ENCODE assay signal across 11 cellular contexts in genomic region chr1:155179107-155180031, GRCh38. TPM values are rescaled to one million over a fixed set of nuclear protein-coding genes. Genes with fewer than 3 reads are reported as not detected.
DNase-seq lines count a peak whose midpoint lies in the region; ATAC-seq and TF ChIP-seq lines count a peak whose summit lies in the region.
"Had no signal": no experiment of that assay in that cellular context is flagged by ENCODE, and none has a peak within 500 bp of the region (broad histone marks: within the 10 kb centered on the region; RNA-seq: fewer than 3 reads in every experiment).

No MANE protein-coding gene starts in this region.

- TF ChIP-seq CTCF in RWPE2 (IDR thresholded peaks at IDR 0.05; ENCODE audit: poor library complexity, severe bottlenecking) (no peak), gastroesophageal sphincter (IDR thresholded peaks at IDR 0.05) (no peak), MM.1S (IDR thresholded peaks at IDR 0.05; ENCODE audit: low read length) (no peak)

- H4K20me1 ChIP-seq in BLaER1 treated with 17β-estradiol and CSF1 and Interleukin-3, amounts not matched to agents 10 nM and 100 nM, result peaks cover 0 to 8% (median 0%) of the 10 kb centered on the region in 11 experiments; a peak in 2 of 22 replicates
- H4K20me1 ChIP-seq in MM.1S (ENCODE audit: insufficient read depth, low read length), result no peaks in the 10 kb centered on the region

- H3K14ac ChIP-seq in neuronal stem cell (ENCODE audit: low read length), result no peak overlapping the region

- H3K4ac ChIP-seq in neuronal stem cell (ENCODE audit: low read length), result no peak overlapping the region

- H4K91ac ChIP-seq in neuronal stem cell (ENCODE audit: low read depth, low read length, poor library complexity), result peak overlapping the region; percentile 53

- H3K27me3 ChIP-seq in BLaER1 treated with 17β-estradiol and CSF1 and Interleukin-3, amounts not matched to agents 10 nM and 100 nM, result no peaks in the 10 kb centered on the region
- H3K27me3 ChIP-seq in RWPE2 (ENCODE audit: insufficient read depth, poor library complexity, severe bottlenecking) (no peaks in the 10 kb centered on the region), neuronal stem cell (ENCODE audit: control insufficient read depth in 3 of 3, insufficient read depth in 3 of 3, low read depth in 1 of 3, low read length in 3 of 3) (no peaks in the 10 kb centered on the region), gastroesophageal sphincter (peaks cover 17% of the 10 kb centered on the region), MM.1S (replicated peaks; ENCODE audit: insufficient read depth, low read length) (peaks cover 65% of the 10 kb centered on the region)

- no peak overlapping the region for H3K4me3 ChIP-seq in BLaER1 treated with 17β-estradiol and CSF1 and Interleukin-3, amounts not matched to agents 10 nM and 100 nM
- H3K4me3 ChIP-seq in RWPE2 (ENCODE audit: severe bottlenecking), result no peak overlapping the region
- H3K4me3 ChIP-seq in neuronal stem cell (ENCODE audit: low read length in 2 of 2), result no peak overlapping the region
- no peak overlapping the region for H3K4me3 ChIP-seq in gastroesophageal sphincter
- no peak overlapping the region for H3K4me3 ChIP-seq in MM.1S (ENCODE audit: low read length)
- H3K4me3 ChIP-seq: GM12878 had no signal

- peaks cover 40 to 74% (median 60%) of the 10 kb centered on the region in 11 experiments for H3K36me3 ChIP-seq in BLaER1 treated with 17β-estradiol and CSF1 and Interleukin-3, amounts not matched to agents 10 nM and 100 nM
- H3K36me3 ChIP-seq in RWPE2 (ENCODE audit: low read depth) (peaks cover 33% of the 10 kb centered on the region), neuronal stem cell (replicated peaks in 1 of 2; ENCODE audit: control insufficient read depth in 2 of 2, insufficient read depth in 2 of 2, low read length in 2 of 2) (peaks cover 29 to 40% of the 10 kb centered on the region in 2 donors), gastroesophageal sphincter (peaks cover 0 to 7% of the 10 kb centered on the region in 2 donors), MM.1S (replicated peaks; ENCODE audit: insufficient read depth, low read length) (no peaks in the 10 kb centered on the region)

- no peaks in the 10 kb centered on the region for H3F3A ChIP-seq in MM.1S (ENCODE audit: insufficient read depth, low read length)

- no peak overlapping the region for H3K18ac ChIP-seq in neuronal stem cell (ENCODE audit: low read length)

- H2AFZ ChIP-seq in neuronal stem cell (ENCODE audit: low read length) (no peak overlapping the region), MM.1S (ENCODE audit: low read length) (no peak overlapping the region)

- peak overlapping the region in 8 of 11 experiments; percentile 8 to 55 (median 26); a peak in 9 of 22 replicates for H3K27ac ChIP-seq in BLaER1 treated with 17β-estradiol and CSF1 and Interleukin-3, amounts not matched to agents 10 nM and 100 nM
- H3K27ac ChIP-seq in RWPE2 (ENCODE audit: poor library complexity, severe bottlenecking) (no peak overlapping the region), neuronal stem cell (replicated peaks; ENCODE audit: low read length) (no peak overlapping the region), gastroesophageal sphincter (no peak overlapping the region), MM.1S (ENCODE audit: low read length) (no peak overlapping the region)

- TF ChIP-seq POLR2A in gastroesophageal sphincter (IDR thresholded peaks at IDR 0.05), result no peak

- H3K4me2 ChIP-seq in BLaER1 treated with 17β-estradiol and CSF1 and Interleukin-3, amounts not matched to agents 10 nM and 100 nM, result peak overlapping the region in 9 of 11 experiments; percentile 9 to 62 (median 44); a peak in 12 of 22 replicates
- H3K4me2 ChIP-seq in neuronal stem cell (ENCODE audit: insufficient read depth, low read length, poor library complexity, severe bottlenecking) (no peak overlapping the region), MM.1S (ENCODE audit: low read depth, low read length) (no peak overlapping the region)

- H3K9me3 ChIP-seq in BLaER1 treated with 17β-estradiol and CSF1 and Interleukin-3, amounts not matched to agents 10 nM and 100 nM (replicated peaks in 1 of 11), result no peaks in the 10 kb centered on the region
- H3K9me3 ChIP-seq in RWPE2 (ENCODE audit: severe bottlenecking) (no peaks in the 10 kb centered on the region), neuronal stem cell (replicated peaks in 1 of 2; ENCODE audit: control insufficient read depth in 2 of 2, insufficient read depth in 1 of 2, low read depth in 1 of 2, low read length in 2 of 2) (no peaks in the 10 kb centered on the region), gastroesophageal sphincter (no peaks in the 10 kb centered on the region), MM.1S (replicated peaks; ENCODE audit: insufficient read depth, low read length) (no peaks in the 10 kb centered on the region)

- no peaks in the 10 kb centered on the region for H3K9me2 ChIP-seq in MM.1S (replicated peaks; ENCODE audit: insufficient read depth, low read length)

- H3K79me1 ChIP-seq in neuronal stem cell (ENCODE audit: low read depth, low read length), result peaks cover 14% of the 10 kb centered on the region

- no peaks in the 10 kb centered on the region for H3K79me2 ChIP-seq in MM.1S (ENCODE audit: low read length)

- TF ChIP-seq EP300 in gastroesophageal sphincter (IDR thresholded peaks at IDR 0.05), result no peak

- DNase-seq in RWPE2 (ENCODE audit: low spot score) (peak; percentile 69), neuronal stem cell (ENCODE audit: low spot score) (no peak), MM.1S (no peak)
- DNase-seq: effector CD4-positive, alpha-beta T cell; foreskin fibroblast; stimulated activated CD4-positive, alpha-beta T cell treated with anti-CD3 and anti-CD28 coated beads, Interleukin-2, amount 100 ng/mL, for 48 hours; stimulated activated naive CD8-positive, alpha-beta T cell treated with anti-CD3 and anti-CD28 coated beads, Interleukin-15, Interleukin-2, amounts not matched to agents 100 U/mL and 50 U/mL, for 24 hours had no signal

- peak overlapping the region; percentile 82 for H2BK5ac ChIP-seq in neuronal stem cell (ENCODE audit: low read length)

- WGBS in neuronal stem cell (ENCODE audit: extremely low coverage in 2 of 2, insufficient read length in 2 of 2, insufficient replicate concordance in 1 of 2), 2 donors, result no CpG with 5 or more reads among the region's 31 CpGs
- WGBS in gastroesophageal sphincter (ENCODE audit: low coverage in 1 of 2), 2 donors, result 86 to 100% methylated on average over 1 to 7 of the region's 31 CpGs

- H2BK120ac ChIP-seq in neuronal stem cell (ENCODE audit: low read depth, low read length), result no peak overlapping the region

- ATAC-seq in RWPE2 (ENCODE audit: low read depth), result no peak
- ATAC-seq in gastroesophageal sphincter, result no peak
- no peak for ATAC-seq in GM18868 (IDR thresholded peaks at IDR 0.05; ENCODE audit: unreplicated experiment)
- ATAC-seq: GM12878; stimulated activated naive CD8-positive, alpha-beta T cell treated with anti-CD3 and anti-CD28 coated beads, Interleukin-15, Interleukin-2, amounts not matched to agents 100 U/mL and 50 U/mL, for 24 hours had no signal

- H2BK15ac ChIP-seq in neuronal stem cell (ENCODE audit: low read length), result no peak overlapping the region

- peak overlapping the region in 8 of 11 experiments; percentile 14 to 52 (median 26); a peak in 9 of 22 replicates for H3K9ac ChIP-seq in BLaER1 treated with 17β-estradiol and CSF1 and Interleukin-3, amounts not matched to agents 10 nM and 100 nM
- H3K9ac ChIP-seq in neuronal stem cell (ENCODE audit: low read depth, low read length, poor library complexity) (no peak overlapping the region), MM.1S (ENCODE audit: low read length) (no peak overlapping the region)

- H3K23ac ChIP-seq in neuronal stem cell (ENCODE audit: low read depth, low read length, poor library complexity), result peak overlapping the region; percentile 73

- H2BK12ac ChIP-seq in neuronal stem cell (ENCODE audit: low read length), result peak overlapping the region; percentile 22

- H3K4me1 ChIP-seq in BLaER1 treated with 17β-estradiol and CSF1 and Interleukin-3, amounts not matched to agents 10 nM and 100 nM, result peaks cover 45 to 79% (median 63%) of the 10 kb centered on the region in 10 experiments
- H3K4me1 ChIP-seq in RWPE2 (ENCODE audit: insufficient read depth, poor library complexity, severe bottlenecking) (no peaks in the 10 kb centered on the region), neuronal stem cell (ENCODE audit: control insufficient read depth in 2 of 2, insufficient read depth in 1 of 2, low read depth in 1 of 2, low read length in 2 of 2) (peaks cover 9 to 10% of the 10 kb centered on the region in 2 donors), gastroesophageal sphincter (peaks cover 0 to 18% (median 9%) of the 10 kb centered on the region in 3 donors), MM.1S (ENCODE audit: low read length) (0 out of 2 replicates have a peak, but pooled peaks cover 2% of the 10 kb centered on the region)

- no peak overlapping the region for H4K8ac ChIP-seq in neuronal stem cell (ENCODE audit: low read depth, low read length)

- no peak overlapping the region for H2AK5ac ChIP-seq in neuronal stem cell (ENCODE audit: low read depth, low read length)

RNA-seq across cellular contexts. Expression of gene TRIM46, which starts 5.7 kb away (rescaled TPM):
- 7.5 TPM for polyA plus RNA-seq in neuronal stem cell (2013, experiment 1 of 2)
- 7.4 TPM for polyA plus RNA-seq in neuronal stem cell (2013, experiment 2 of 2)
- 1 to 10 TPM in 1 of 4 donors, under 1 TPM in 2, not detected in 1; 0.35 to 1.9 (median 0.40) TPM for total RNA-seq in gastroesophageal sphincter

RNA-seq across cellular contexts. Expression of gene KRTCAP2, which starts 6.3 kb away (rescaled TPM):
- polyA plus RNA-seq in neuronal stem cell (2013, experiment 1 of 2), result 210 TPM
- 197 TPM for polyA plus RNA-seq in neuronal stem cell (2013, experiment 2 of 2)
- total RNA-seq in gastroesophageal sphincter, result 100 to 1,000 TPM in 1 of 4 donors, 10 to 100 TPM in 3; 80.8 to 144 (median 92.3) TPM

RNA-seq across cellular contexts. Expression of gene THBS3, which starts 28.3 kb away (rescaled TPM):
- 25.0 TPM for polyA plus RNA-seq in neuronal stem cell (2013, experiment 1 of 2)
- 25.1 TPM for polyA plus RNA-seq in neuronal stem cell (2013, experiment 2 of 2)
- total RNA-seq in gastroesophageal sphincter, result 10 to 100 TPM; 17.9 to 25.6 (median 20.1) TPM

RNA-seq across cellular contexts. Expression of gene MTX1, which starts 29.1 kb away (rescaled TPM):
- 28.8 TPM for polyA plus RNA-seq in neuronal stem cell (2013, experiment 1 of 2)
- polyA plus RNA-seq in neuronal stem cell (2013, experiment 2 of 2), result 29.5 TPM
- 10 to 100 TPM; 28.3 to 36.0 (median 32.6) TPM for total RNA-seq in gastroesophageal sphincter

RNA-seq across cellular contexts. Expression of gene DPM3, which starts 39.0 kb away (rescaled TPM):
- 309 TPM for polyA plus RNA-seq in neuronal stem cell (2013, experiment 1 of 2)
- polyA plus RNA-seq in neuronal stem cell (2013, experiment 2 of 2), result 297 TPM
- 100 to 1,000 TPM in 2 of 4 donors, 10 to 100 TPM in 2; 57.9 to 128 (median 87.7) TPM for total RNA-seq in gastroesophageal sphincter

Comparison
In these comparisons a context has a peak if more than half of its experiments do, and no peak if none do; other contexts are left out.
1. H3K27ac ChIP-seq: peak in BLaER1 treated with 17β-estradiol and CSF1 and Interleukin-3, amounts not matched to agents 10 nM and 100 nM (8 of 11); none in RWPE2 (single experiment), neuronal stem cell (single experiment), gastroesophageal sphincter (0 of 4) and MM.1S (single experiment).
2. H3K4me2 ChIP-seq: peak in BLaER1 treated with 17β-estradiol and CSF1 and Interleukin-3, amounts not matched to agents 10 nM and 100 nM (9 of 11); none in neuronal stem cell (single experiment) and MM.1S (single experiment).
3. H3K9ac ChIP-seq: peak in BLaER1 treated with 17β-estradiol and CSF1 and Interleukin-3, amounts not matched to agents 10 nM and 100 nM (8 of 11); none in neuronal stem cell (single experiment) and MM.1S (single experiment).